Comparison of ENCODE assay signal across 25 cellular contexts in genomic region chr18:45741056-45741455, GRCh38. TPM values are rescaled to one million over a fixed set of nuclear protein-coding genes. Genes with fewer than 3 reads are reported as not detected.
"Had no signal": no experiment of that assay in that cellular context is flagged by ENCODE, and none has a peak within 500 bp of the region (broad histone marks: within the 10 kb centered on the region; RNA-seq: fewer than 3 reads in every experiment).

No MANE protein-coding gene starts in this region.

- ATAC-seq: foreskin keratinocyte; left lobe of liver; lower lobe of right lung; natural killer cell; right lobe of liver; stimulated activated effector memory CD8-positive, alpha-beta T cell treated with anti-CD3 and anti-CD28 coated beads, Interleukin-12 subunit alpha, Interleukin-12 subunit beta, amount 100 ng/mL, for 72 hours; stimulated activated naive CD8-positive, alpha-beta T cell treated with anti-CD3 and anti-CD28 coated beads, Interleukin-15, Interleukin-2, amounts not matched to agents 100 U/mL and 50 U/mL, for 24 hours had no signal

- H3K9me3 Mint-ChIP-seq: endodermal cell; memory B cell; mesothelial cell of epicardium; natural killer cell; stimulated activated effector memory CD8-positive, alpha-beta T cell treated with anti-CD3 and anti-CD28 coated beads, Interleukin-12 subunit alpha, Interleukin-12 subunit beta, amount 100 ng/mL, for 72 hours; type B pancreatic cell had no signal

- H3K4me1 Mint-ChIP-seq: memory B cell; neural crest cell; stimulated activated effector memory CD8-positive, alpha-beta T cell treated with anti-CD3 and anti-CD28 coated beads, Interleukin-12 subunit alpha, Interleukin-12 subunit beta, amount 100 ng/mL, for 72 hours had no signal

- H3K27me3 ChIP-seq: foreskin keratinocyte, ovary, right lobe of liver, thyroid gland, uterus had no signal

- H3K4me3 ChIP-seq: coronary artery, ovary, right lobe of liver, suprapubic skin, thyroid gland, uterus had no signal

- H3K36me3 Mint-ChIP-seq: mesothelial cell of epicardium; stimulated activated effector memory CD8-positive, alpha-beta T cell treated with anti-CD3 and anti-CD28 coated beads, Interleukin-12 subunit alpha, Interleukin-12 subunit beta, amount 100 ng/mL, for 72 hours; type B pancreatic cell had no signal

- DNase-seq: effector CD4-positive, alpha-beta T cell; endodermal cell; erythroblast; foreskin keratinocyte; hippocampal formation; lower lobe of right lung; natural killer cell; ovary; right lobe of liver; stimulated activated CD4-positive, alpha-beta T cell treated with anti-CD3 and anti-CD28 coated beads, Interleukin-4, amount 100 ng/mL, for 1 hour; stimulated activated CD8-positive, alpha-beta memory T cell treated with anti-CD3 and anti-CD28 coated beads, Interleukin-4, amount 100 ng/mL, for 48 hours; stimulated activated naive CD8-positive, alpha-beta T cell treated with anti-CD3 and anti-CD28 coated beads, Interleukin-15, Interleukin-2, amounts not matched to agents 100 U/mL and 50 U/mL, for 24 hours; thyroid gland; uterus had no signal

- H3K4me1 ChIP-seq: foreskin keratinocyte, right lobe of liver, suprapubic skin, thyroid gland, uterus had no signal

- H3K9me3 ChIP-seq: lower lobe of right lung, ovary, right lobe of liver, suprapubic skin, thyroid gland, uterus had no signal

- H3K27me3 Mint-ChIP-seq: memory B cell had no signal

- H3K27ac ChIP-seq: coronary artery, foreskin keratinocyte, lower lobe of right lung, ovary, right lobe of liver, suprapubic skin, thyroid gland, uterus had no signal

- H3K4me3 Mint-ChIP-seq: endodermal cell; memory B cell; mesothelial cell of epicardium; natural killer cell; neural crest cell; stimulated activated effector memory CD8-positive, alpha-beta T cell treated with anti-CD3 and anti-CD28 coated beads, Interleukin-12 subunit alpha, Interleukin-12 subunit beta, amount 100 ng/mL, for 72 hours; type B pancreatic cell had no signal

- H3K36me3 ChIP-seq: lower lobe of right lung, ovary, right lobe of liver, suprapubic skin, thyroid gland, uterus had no signal

- H3K27ac Mint-ChIP-seq: endodermal cell; memory B cell; mesothelial cell of epicardium; natural killer cell; stimulated activated effector memory CD8-positive, alpha-beta T cell treated with anti-CD3 and anti-CD28 coated beads, Interleukin-12 subunit alpha, Interleukin-12 subunit beta, amount 100 ng/mL, for 72 hours; type B pancreatic cell had no signal

RNA-seq across cellular contexts. Expression of gene SLC14A1, which starts 17.1 kb away (rescaled TPM):
- total RNA-seq: dermis microvascular lymphatic vessel endothelial cell, endodermal cell, endothelial cell of umbilical vein, mesothelial cell of epicardium, myocyte, neural crest cell had no signal
- polyA plus RNA-seq: endothelial cell of umbilical vein had no signal
